Comparison of ENCODE assay signal across 8 cellular contexts in genomic region chr9:101566904-101567724, GRCh38. TPM values are rescaled to one million over a fixed set of nuclear protein-coding genes. Genes with fewer than 3 reads are reported as not detected.
A peak's percentile ranks its signal among the peaks of the same experiment; 100 is the strongest.
DNase-seq lines count a peak whose midpoint lies in the region; ATAC-seq, FAIRE-seq and TF ChIP-seq lines count a peak whose summit lies in the region.

No MANE protein-coding gene starts in this region.

- TF ChIP-seq CTCF in 22Rv1 (IDR thresholded peaks at IDR 0.05) (peak; percentile 72), GM10266 (IDR thresholded peaks at IDR 0.05; ENCODE audit: control insufficient read depth, insufficient read depth, low read depth, missing control alignments) (peak; percentile 39), RWPE2 (IDR thresholded peaks at IDR 0.05; ENCODE audit: poor library complexity, severe bottlenecking) (peak; percentile 74), endothelial cell of umbilical vein (IDR thresholded peaks at IDR 0.05; ENCODE audit: extremely low read depth in 1 of 2, insufficient read depth in 1 of 2, low read depth in 1 of 2, low read length in 2 of 2) (peak; percentile 10 to 47)

- H3K9me3 ChIP-seq in RWPE2 (ENCODE audit: severe bottlenecking) (no peaks in the 10 kb centered on the region), endothelial cell of umbilical vein (replicated peaks; ENCODE audit: control insufficient read depth, insufficient read depth, low read length) (no peaks in the 10 kb centered on the region)

- no peak overlapping the region for H3K4me2 ChIP-seq in endothelial cell of umbilical vein (ENCODE audit: insufficient read depth, low read length)

- POLR2A ChIA-PET in endothelial cell of umbilical vein (lab: Charles Lee): no interaction called here

- H3K79me2 ChIP-seq in endothelial cell of umbilical vein (ENCODE audit: control insufficient read depth, insufficient read depth, low read length): no peaks in the 10 kb centered on the region

- CTCF ChIA-PET in endothelial cell of umbilical vein (lab: Charles Lee): interaction anchor here (0.7 to 1.9 kb wide), 7 partner anchors 10 to 448 kb away, joined by 3 to 17 read pairs (median 4); no protein-coding TSS in a partner anchor

- no peaks in the 10 kb centered on the region for H3K27me3 ChIP-seq in RWPE2 (ENCODE audit: insufficient read depth, poor library complexity, severe bottlenecking)
- H3K27me3 ChIP-seq in endothelial cell of umbilical vein (ENCODE audit: control insufficient read depth in 2 of 2, insufficient read depth in 2 of 2, low read length in 2 of 2): no peaks in the 10 kb centered on the region

- peak; percentile 77 for ATAC-seq in HG02884 (IDR thresholded peaks at IDR 0.05; ENCODE audit: unreplicated experiment)
- ATAC-seq in RWPE2 (ENCODE audit: low read depth): no peak

- DNase-seq in GM10266 (ENCODE audit: extremely low spot score) (peak; percentile 10), RWPE2 (ENCODE audit: low spot score) (no peak), endothelial cell of umbilical vein (ENCODE audit: low read depth, low spot score) (peak; percentile 24), NCI-H146 (lab: John Stamatoyannopoulos, UW) (no peak), NCI-H2171 treated with DMSO at 0.1 percent for 48 hours (lab: John Stamatoyannopoulos, UW) (no peak)
- peak; percentile 29 to 37 for DNase-seq in stimulated activated CD4-positive, alpha-beta T cell treated with anti-CD3 and anti-CD28 coated beads, Interleukin-2, amount 100 ng/mL, for 24 hours

- no TSS peak for BruUV-seq in endothelial cell of umbilical vein (replicated peaks; lab: Mats Ljungman, UMichigan)

- intact Hi-C loops in endothelial cell of umbilical vein (cut with micrococcal nuclease): no loop called here

- H3K36me3 ChIP-seq in RWPE2 (ENCODE audit: low read depth) (peaks cover 28% of the 10 kb centered on the region), endothelial cell of umbilical vein (ENCODE audit: control insufficient read depth in 2 of 2, extremely low read depth in 1 of 2, insufficient read depth in 2 of 2, low read length in 2 of 2) (peaks cover 0 to 4% of the 10 kb centered on the region in 2 experiments)

- H3K4me1 ChIP-seq in RWPE2 (ENCODE audit: insufficient read depth, poor library complexity, severe bottlenecking): no peaks in the 10 kb centered on the region
- H3K4me1 ChIP-seq in endothelial cell of umbilical vein (ENCODE audit: control insufficient read depth, extremely low read depth, insufficient read depth, low read length): no peaks in the 10 kb centered on the region

- dilution Hi-C loops in endothelial cell of umbilical vein (cut with MboI; ENCODE audit: extremely low pct_ligation_motif_present, low sequenced_read_pairs): no loop called here

- no peaks in the 10 kb centered on the region for H4K20me1 ChIP-seq in endothelial cell of umbilical vein (replicated peaks; ENCODE audit: control insufficient read depth, extremely low read depth, insufficient read depth, low read length)

- no peak overlapping the region for H3K9ac ChIP-seq in endothelial cell of umbilical vein (replicated peaks; ENCODE audit: extremely low read depth, insufficient read depth, low read length)

- H3K4me3 ChIP-seq in RWPE2 (ENCODE audit: severe bottlenecking) (no peak overlapping the region), endothelial cell of umbilical vein (replicated peaks in 1 of 3; ENCODE audit: insufficient read depth in 1 of 3, low read depth in 1 of 3, low read length in 3 of 3) (no peak overlapping the region)

- H3K9me1 ChIP-seq in endothelial cell of umbilical vein (replicated peaks; ENCODE audit: control insufficient read depth, extremely low read depth, insufficient read depth, low read length): no peaks in the 10 kb centered on the region

- no peak for TF ChIP-seq POLR2A in endothelial cell of umbilical vein (IDR thresholded peaks at IDR 0.05; ENCODE audit: low read depth, low read length)

- no peak overlapping the region for H2AFZ ChIP-seq in endothelial cell of umbilical vein (ENCODE audit: low read depth, low read length)

- peak; percentile 31 for FAIRE-seq in endothelial cell of umbilical vein (lab: Jason Lieb, UNC)

- H3K27ac ChIP-seq in 22Rv1: no peak overlapping the region
- no peak overlapping the region for H3K27ac ChIP-seq in RWPE2 (ENCODE audit: poor library complexity, severe bottlenecking)
- H3K27ac ChIP-seq in endothelial cell of umbilical vein (ENCODE audit: insufficient read depth, low read depth, low read length): no peak overlapping the region

TF ChIP-seq in endothelial cell of umbilical vein, 7 proteins besides CTCF, POLR2A, EP300 and RAD21:
- no peak for TF ChIP-seq MAX (IDR thresholded peaks at IDR 0.05; ENCODE audit: insufficient read depth, insufficient read length)
- TF ChIP-seq MYC (IDR thresholded peaks at IDR 0.05; ENCODE audit: low read depth, low read length): no peak
- no peak for TF ChIP-seq POLR2AphosphoS5 (IDR thresholded peaks at IDR 0.05; ENCODE audit: insufficient read depth, low read depth, low read length)
- TF ChIP-seq EZH2 (IDR thresholded peaks at IDR 0.05; ENCODE audit: borderline replicate concordance, low read depth, low read length, severe bottlenecking): no peak
- no peak for TF ChIP-seq JUN (IDR thresholded peaks at IDR 0.05; ENCODE audit: borderline replicate concordance, insufficient read depth, insufficient read length, low read depth)
- TF ChIP-seq FOS (IDR thresholded peaks at IDR 0.05; ENCODE audit: borderline replicate concordance, insufficient read depth, low read length): no peak
- no peak for TF ChIP-seq GATA2 (IDR thresholded peaks at IDR 0.05; ENCODE audit: insufficient read depth, insufficient read length, low read depth, low read length)
TF ChIP-seq in endothelial cell of umbilical vein: peak in this region for 0.

RNA-seq across cellular contexts. Expression of gene PPP3R2, which starts 27.7 kb away (rescaled TPM):
- total RNA-seq in endothelial cell of umbilical vein: not detected in 2 replicates
- not detected in 2 replicates for polyA plus RNA-seq in endothelial cell of umbilical vein
- polyA plus RNA-seq in endothelial cell of umbilical vein (2011; cell fraction: cytosol; rRNA removed): not detected in 2 replicates
- not detected in 2 replicates for polyA plus RNA-seq in endothelial cell of umbilical vein (2011; cell fraction: nucleus; rRNA removed)
- polyA plus RNA-seq in endothelial cell of umbilical vein (2012): not detected in 2 replicates
- polyA minus RNA-seq in endothelial cell of umbilical vein: not detected in 2 replicates
- polyA minus RNA-seq in endothelial cell of umbilical vein (2011; cell fraction: cytosol; rRNA and poly(A)+ RNA removed): not detected
- polyA minus RNA-seq in endothelial cell of umbilical vein (2011; cell fraction: nucleus; rRNA and poly(A)+ RNA removed): not detected in 2 replicates

RNA-seq across cellular contexts. Expression of gene RNF20, which starts 33.5 kb away (rescaled TPM):
- 31.6 and 33.7 TPM in 2 replicates for total RNA-seq in endothelial cell of umbilical vein
- polyA plus RNA-seq in endothelial cell of umbilical vein: 4.3 and 6.1 TPM in 2 replicates
- 9.3 and 9.8 TPM in 2 replicates for polyA plus RNA-seq in endothelial cell of umbilical vein (2011; cell fraction: cytosol; rRNA removed)
- 12.3 and 13.7 TPM in 2 replicates for polyA plus RNA-seq in endothelial cell of umbilical vein (2011; cell fraction: nucleus; rRNA removed)
- 29.8 and 35.6 TPM in 2 replicates for polyA plus RNA-seq in endothelial cell of umbilical vein (2012)
- polyA minus RNA-seq in endothelial cell of umbilical vein: 18.3 and 18.6 TPM in 2 replicates
- polyA minus RNA-seq in endothelial cell of umbilical vein (2011; cell fraction: cytosol; rRNA and poly(A)+ RNA removed): 9.3 TPM
- 8.4 and 9.2 TPM in 2 replicates for polyA minus RNA-seq in endothelial cell of umbilical vein (2011; cell fraction: nucleus; rRNA and poly(A)+ RNA removed)

Comparison
In these comparisons a context has a peak if more than half of its experiments do, and no peak if none do; other contexts are left out.
1. DNase-seq: peak in GM10266 (single experiment), endothelial cell of umbilical vein (single experiment) and stimulated activated CD4-positive, alpha-beta T cell treated with anti-CD3 and anti-CD28 coated beads, Interleukin-2, amount 100 ng/mL, for 24 hours (2 of 2); none in RWPE2 (single experiment), NCI-H146 (single experiment) and NCI-H2171 treated with DMSO at 0.1 percent for 48 hours (single experiment).
2. Peak in every context shown above with its lines, with median percentiles within 50 percentile points of each other: CTCF ChIP-seq.